Comparison of ENCODE assay signal across 12 cellular contexts in genomic region chr2:101999122-101999789, GRCh38. TPM values are rescaled to one million over a fixed set of nuclear protein-coding genes. Genes with fewer than 3 reads are reported as not detected.
DNase-seq lines count a peak whose midpoint lies in the region; ATAC-seq and TF ChIP-seq lines count a peak whose summit lies in the region.
"Had no signal": no experiment of that assay in that cellular context is flagged by ENCODE, and none has a peak within 500 bp of the region (broad histone marks: within the 10 kb centered on the region; RNA-seq: fewer than 3 reads in every experiment).

No MANE protein-coding gene starts in this region.

- H3K9me3 ChIP-seq in trophoblast cell (ENCODE audit: insufficient read depth, low read depth, low read length), result peaks cover 2% of the 10 kb centered on the region
- H3K9me3 ChIP-seq: tibial artery had no signal

- no peaks in the 10 kb centered on the region for H3K27me3 ChIP-seq in trophoblast cell (ENCODE audit: insufficient read depth, low read length)

- intact Hi-C loops in activated CD4-positive, alpha-beta T cell treated with anti-CD3 and anti-CD28 coated beads for 36 hours (cut with DNase I, micrococcal nuclease), result loop anchor here (1.0 to 2.0 kb wide), 7 partner anchors 99 to 438 kb away; no protein-coding TSS in a partner anchor
- intact Hi-C loops in Right ventricle myocardium superior (cut with DNase I), result no loop called here
- intact Hi-C loops in lower leg skin (cut with DNase I; ENCODE audit: low total_unique reads), result no loop called here

- H3K23ac ChIP-seq in trophoblast cell (ENCODE audit: low read length), result no peak overlapping the region

- peak; percentile 62 for DNase-seq in activated CD4-positive, alpha-beta T cell treated with anti-CD3 and anti-CD28 coated beads for 36 hours
- no peak for DNase-seq in activated CD4-positive, alpha-beta T cell treated with anti-CD3 and anti-CD28 coated beads, Interleukin-2, amount 50 U/mL, for 4 hours
- DNase-seq in amniotic epithelial cell (ENCODE audit: low read depth) (peak; percentile 66), trophoblast cell (peak; percentile 51 to 90), Right ventricle myocardium superior (no peak), lower leg skin (ENCODE audit: low spot score in 2 of 2) (no peak)
- DNase-seq: GOT3, NCI-H2029 treated with DMSO at 0.1 percent for 48 hours, tibial artery had no signal

- no peak overlapping the region for H4K12ac ChIP-seq in trophoblast cell (ENCODE audit: low read depth, low read length)

- no peak for TF ChIP-seq CTCF in lower leg skin (IDR thresholded peaks at IDR 0.05)

- peaks cover 40% of the 10 kb centered on the region for H3K4me1 Mint-ChIP-seq in activated CD4-positive, alpha-beta T cell treated with anti-CD3 and anti-CD28 coated beads for 36 hours
- H3K4me1 Mint-ChIP-seq: memory B cell had no signal

- H2BK120ac ChIP-seq in trophoblast cell (ENCODE audit: insufficient read depth, low read length, poor library complexity), result no peak overlapping the region

- H3K27ac ChIP-seq in trophoblast cell (ENCODE audit: low read depth, low read length), result no peak overlapping the region
- H3K27ac ChIP-seq: tibial artery had no signal

- no peak for TF ChIP-seq POLR2A in lower leg skin (IDR thresholded peaks at IDR 0.05)

- POLR2A ChIA-PET in activated CD4-positive, alpha-beta T cell treated with anti-CD3 and anti-CD28 coated beads for 36 hours (lab: Charles Lee), result interaction anchor here (0.5 to 4.1 kb wide), 18 partner anchors 8 to 369 kb away, joined by 3 to 25 read pairs (median 4); no protein-coding TSS in a partner anchor

- H3K4me3 Mint-ChIP-seq in activated CD4-positive, alpha-beta T cell treated with anti-CD3 and anti-CD28 coated beads for 36 hours, result peak overlapping the region; percentile 64
- H3K4me3 Mint-ChIP-seq: memory B cell had no signal

- no peaks in the 10 kb centered on the region for H3K36me3 ChIP-seq in trophoblast cell (ENCODE audit: control insufficient read depth in 1 of 2, insufficient read depth in 2 of 2, low read length in 2 of 2)
- H3K36me3 ChIP-seq: tibial artery had no signal

- H3K9me3 Mint-ChIP-seq in activated CD4-positive, alpha-beta T cell treated with anti-CD3 and anti-CD28 coated beads for 36 hours (ENCODE audit: low read depth), result no peaks in the 10 kb centered on the region
- H3K9me3 Mint-ChIP-seq: memory B cell had no signal

- no peak overlapping the region for H3K18ac ChIP-seq in trophoblast cell (ENCODE audit: low read length)

- H2AK5ac ChIP-seq in trophoblast cell (ENCODE audit: low read length), result no peak overlapping the region

- no CpG with 5 or more reads among the region's 5 CpGs for WGBS in trophoblast cell (ENCODE audit: extremely low coverage, insufficient coverage, insufficient read length)
- WGBS in lower leg skin, 2 donors, result 82 to 91% methylated on average over 5 of the region's 5 CpGs

- no peaks in the 10 kb centered on the region for H3K79me2 ChIP-seq in trophoblast cell (ENCODE audit: control insufficient read depth, insufficient read depth, low read length, poor library complexity)

- peaks cover 3% of the 10 kb centered on the region for H3K27me3 Mint-ChIP-seq in activated CD4-positive, alpha-beta T cell treated with anti-CD3 and anti-CD28 coated beads for 36 hours

- CTCF ChIA-PET in activated CD4-positive, alpha-beta T cell treated with anti-CD3 and anti-CD28 coated beads for 36 hours (lab: Charles Lee), result interaction anchor here (0.5 to 3.9 kb wide), 23 partner anchors 8 to 359 kb away, joined by 3 to 34 read pairs (median 3); no protein-coding TSS in a partner anchor

- no peaks in the 10 kb centered on the region for H3K79me1 ChIP-seq in trophoblast cell (ENCODE audit: low read length)

- ATAC-seq in activated CD4-positive, alpha-beta T cell treated with anti-CD3 and anti-CD28 coated beads for 36 hours, result peak; percentile 67
- peak; percentile 50 for ATAC-seq in HG03442 (IDR thresholded peaks at IDR 0.05; ENCODE audit: unreplicated experiment)
- ATAC-seq in Right ventricle myocardium superior (ENCODE audit: poor library complexity), result no peak
- no peak for ATAC-seq in HG02840 (IDR thresholded peaks at IDR 0.05; ENCODE audit: low FRiP score, unreplicated experiment)

- H4K91ac ChIP-seq in trophoblast cell (ENCODE audit: low read depth, low read length), result no peak overlapping the region

- H3K4me2 ChIP-seq in trophoblast cell (ENCODE audit: low read length), result no peak overlapping the region

- H3K27ac Mint-ChIP-seq in activated CD4-positive, alpha-beta T cell treated with anti-CD3 and anti-CD28 coated beads for 36 hours, result peak overlapping the region; percentile 90
- H3K27ac Mint-ChIP-seq: memory B cell had no signal

- no peaks in the 10 kb centered on the region for H3K36me3 Mint-ChIP-seq in activated CD4-positive, alpha-beta T cell treated with anti-CD3 and anti-CD28 coated beads for 36 hours (ENCODE audit: low read depth)
- H3K36me3 Mint-ChIP-seq: memory B cell had no signal

- no peak overlapping the region for H3K14ac ChIP-seq in trophoblast cell (ENCODE audit: low read length)

- H2AFZ ChIP-seq in trophoblast cell (ENCODE audit: insufficient read depth, low read length, poor library complexity), result no peak overlapping the region

- no peak overlapping the region for H3K9ac ChIP-seq in trophoblast cell (ENCODE audit: low read length)

- no peak overlapping the region for H3K4me3 ChIP-seq in trophoblast cell (ENCODE audit: low read depth, low read length)
- H3K4me3 ChIP-seq in lower leg skin (ENCODE audit: low read depth, poor library complexity, severe bottlenecking), result no peak overlapping the region
- H3K4me3 ChIP-seq: tibial artery had no signal

- no peak overlapping the region for H3K4ac ChIP-seq in trophoblast cell (ENCODE audit: low read depth, low read length)

- H4K8ac ChIP-seq in trophoblast cell (ENCODE audit: low read depth, low read length), result no peak overlapping the region

- no peak overlapping the region for H2BK12ac ChIP-seq in trophoblast cell (ENCODE audit: low read length)

- no peaks in the 10 kb centered on the region for H3K4me1 ChIP-seq in trophoblast cell (ENCODE audit: control insufficient read depth in 1 of 2, insufficient read depth in 2 of 2, low read length in 2 of 2)
- H3K4me1 ChIP-seq: tibial artery had no signal

- H2BK5ac ChIP-seq in trophoblast cell (ENCODE audit: low read depth, low read length, poor library complexity), result no peak overlapping the region

RNA-seq across cellular contexts. Expression of gene IL1R2, which starts 7.5 kb away (rescaled TPM):
- 10 to 100 TPM; 21.4 to 25.4 TPM for total RNA-seq in activated CD4-positive, alpha-beta T cell treated with anti-CD3 and anti-CD28 coated beads for 36 hours
- polyA plus RNA-seq in trophoblast cell (2013), result 1.0 and 1.4 TPM in 2 replicates
- 1.4 TPM for total RNA-seq in Right ventricle myocardium superior
- total RNA-seq in lower leg skin, result 100 to 1,000 TPM in 1 of 4 donors, 10 to 100 TPM in 3; 58.4 to 106 (median 68.7) TPM

Comparison
In these comparisons a context has a peak if more than half of its experiments do, and no peak if none do; other contexts are left out.
1. DNase-seq: peak in activated CD4-positive, alpha-beta T cell treated with anti-CD3 and anti-CD28 coated beads for 36 hours (single experiment), amniotic epithelial cell (single experiment) and trophoblast cell (2 of 2); none in activated CD4-positive, alpha-beta T cell treated with anti-CD3 and anti-CD28 coated beads, Interleukin-2, amount 50 U/mL, for 4 hours (0 of 2), Right ventricle myocardium superior (single experiment) and lower leg skin (0 of 2).
2. ATAC-seq: peak in activated CD4-positive, alpha-beta T cell treated with anti-CD3 and anti-CD28 coated beads for 36 hours (single experiment) and HG03442 (single experiment); none in Right ventricle myocardium superior (single experiment) and HG02840 (single experiment).
3. intact Hi-C loops: an anchor here in activated CD4-positive, alpha-beta T cell treated with anti-CD3 and anti-CD28 coated beads for 36 hours (1.0 to 2.0 kb wide); none called in Right ventricle myocardium superior and lower leg skin.